ENCODE assay signal across 8 cellular contexts in genomic region chr9:130712564-130713285, GRCh38. TPM values are rescaled to one million over a fixed set of nuclear protein-coding genes. Genes with fewer than 3 reads are reported as not detected.
DNase-seq lines count a peak whose midpoint lies in the region; TF ChIP-seq lines count a peak whose summit lies in the region.

No MANE protein-coding gene starts in this region.

- peak overlapping the region; percentile 97 for H3K4me3 Mint-ChIP-seq in HFFc6

- DNase-seq in GM04504 (ENCODE audit: low read depth) (peak; percentile 98), HFFc6 (peak; percentile 99), NAMALWA (ENCODE audit: low spot score) (peak; percentile 99), SK-MEL-5 (ENCODE audit: low read depth, low spot score) (peak; percentile 99), globus pallidus (ENCODE audit: low spot score) (peak; percentile 97), nucleus accumbens (lab: John Stamatoyannopoulos, UW) (peak; percentile 84 to 99 (median 97)), suprapubic skin (ENCODE audit: low spot score in 2 of 2) (peak; percentile 99)
- peak; percentile 96 for DNase-seq in activated naive CD4-positive, alpha-beta T cell treated with anti-CD3 and anti-CD28 coated beads, Interleukin-2, amount 50 U/mL, for 16 hours

- peaks cover 32% of the 10 kb centered on the region for H3K4me1 Mint-ChIP-seq in HFFc6 (ENCODE audit: low read depth)

- no peaks in the 10 kb centered on the region for H3K36me3 Mint-ChIP-seq in HFFc6 (ENCODE audit: low read depth)

- in situ Hi-C loops in SK-MEL-5 (cut with HindIII; ENCODE audit: low pct_unique_long_range_greater_than_20kb, low sequenced_read_pairs), result no loop called here

- WGBS in suprapubic skin, result 1% methylated on average over 35 of the region's 68 CpGs

- H3K9me3 Mint-ChIP-seq in HFFc6, result no peaks in the 10 kb centered on the region

- peak overlapping the region; percentile 97 for H3K27ac Mint-ChIP-seq in HFFc6

- peak overlapping the region; percentile 94 for H3K4me3 ChIP-seq in suprapubic skin

- TF ChIP-seq POLR2A in suprapubic skin (IDR thresholded peaks at IDR 0.05), result peak in 1 of 2 donors; percentile 67

- peaks cover 39% of the 10 kb centered on the region for H3K4me1 ChIP-seq in suprapubic skin

- no peaks in the 10 kb centered on the region for H3K9me3 ChIP-seq in suprapubic skin

- peak overlapping the region; percentile 98 for H3K27ac ChIP-seq in suprapubic skin

- TF ChIP-seq EP300 in suprapubic skin (IDR thresholded peaks at IDR 0.05), result no peak

- no peaks in the 10 kb centered on the region; the same call in 1 of the 2 replicates for H3K27me3 Mint-ChIP-seq in HFFc6 (ENCODE audit: insufficient read depth)

- no peaks in the 10 kb centered on the region for H3K27me3 ChIP-seq in suprapubic skin

- TF ChIP-seq CTCF in HFFc6 (IDR thresholded peaks at IDR 0.05) (no peak), suprapubic skin (IDR thresholded peaks at IDR 0.05) (no peak)

- H3K36me3 ChIP-seq in suprapubic skin, result no peaks in the 10 kb centered on the region

RNA-seq across cellular contexts. Expression of gene EXOSC2, which starts 19.1 kb away (rescaled TPM):
- total RNA-seq in HFFc6 (2021; fragmentation: NEBNext Ultra II Directional; extraction: Animal tissue kit (Norgen Biotek cat#: 25700)), result 10 to 100 TPM; 27.8 to 36.7 (median 33.8) TPM
- 41.3 and 46.7 TPM in 2 replicates for total RNA-seq in SK-MEL-5 (2014; rRNA removed; shearing (Covaris generic))
- 45.6 and 51.9 TPM in 2 replicates for polyA plus RNA-seq in SK-MEL-5 (2015; cell fraction: cytosol; rRNA removed)
- 112 and 150 TPM in 2 replicates for polyA plus RNA-seq in SK-MEL-5 (2015; cell fraction: nucleus; rRNA removed)
- total RNA-seq in suprapubic skin, result 10 to 100 TPM; 19.5 to 30.4 (median 23.8) TPM

RNA-seq across cellular contexts. Expression of gene PRDM12, which starts 48.3 kb away (rescaled TPM):
- total RNA-seq in HFFc6 (2021; fragmentation: NEBNext Ultra II Directional; extraction: Animal tissue kit (Norgen Biotek cat#: 25700)), result under 1 TPM in 3 of 6 experiments, not detected in 3; 0.10 to 0.17 (median 0.12) TPM
- total RNA-seq in SK-MEL-5 (2014; rRNA removed; shearing (Covaris generic)), result not detected in 2 replicates
- polyA plus RNA-seq in SK-MEL-5 (2015; cell fraction: cytosol; rRNA removed), result 0.23 and 0.96 TPM in 2 replicates
- polyA plus RNA-seq in SK-MEL-5 (2015; cell fraction: nucleus; rRNA removed), result 0.41 TPM in 1 of 2 replicates, not detected in the other
- total RNA-seq in suprapubic skin, result not detected

Comparison
In these comparisons a context has a peak if more than half of its experiments do, and no peak if none do; other contexts are left out.
1. Peak in every context shown above with its lines: DNase-seq, H3K4me3 ChIP-seq and H3K27ac ChIP-seq.